Comparison of ENCODE assay signal across 20 cellular contexts in the genomic region with DNA sequence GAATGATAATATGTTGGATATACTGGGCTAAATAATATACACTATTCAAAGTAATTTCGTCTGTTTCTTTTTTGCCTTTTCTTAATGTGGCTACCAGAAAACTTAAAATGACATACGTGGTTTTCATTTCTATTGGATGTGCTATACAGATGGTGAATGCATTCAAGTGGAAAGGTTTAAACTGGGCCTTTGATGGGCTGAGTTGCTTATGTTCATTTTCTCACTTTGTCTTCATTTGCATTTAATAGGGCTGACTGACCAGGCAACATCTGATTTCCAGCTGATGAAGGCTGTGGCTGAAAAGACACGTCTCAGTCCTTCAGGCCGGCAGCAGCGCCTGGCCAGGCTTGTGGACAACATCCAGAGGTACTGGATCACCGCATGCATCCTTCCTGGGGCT. TPM values are rescaled to one million over a fixed set of nuclear protein-coding genes. Genes with fewer than 3 reads are reported as not detected.
DNase-seq lines count a peak whose midpoint lies in the region; ATAC-seq, FAIRE-seq and TF ChIP-seq lines count a peak whose summit lies in the region.
"Had no signal": no experiment of that assay in that cellular context is flagged by ENCODE, and none has a peak within 500 bp of the region (broad histone marks: within the 10 kb centered on the region; RNA-seq: fewer than 3 reads in every experiment).

No MANE protein-coding gene starts in this region.

- TF ChIP-seq CTCF in GM10248 (IDR thresholded peaks at IDR 0.05; ENCODE audit: control extremely low read depth, extremely low read depth, low read depth, missing control alignments), result no peak

- no peak overlapping the region for H3K4me3 Mint-ChIP-seq in stimulated activated naive B cell treated with anti-CD40 and anti-IgM and Interleukin-4, amounts not matched to agents 10 μg/mL and 1 μg/mL and 100 μg/mL, for 72 hours
- H3K4me3 Mint-ChIP-seq: activated CD4-positive, alpha-beta T cell treated with anti-CD3 and anti-CD28 coated beads, Interleukin-2, amount 10 ng/mL, durations not matched to agents 24 days and 14 days; CD4-positive, alpha-beta memory T cell; HFFc6 had no signal

- no peaks in the 10 kb centered on the region for H3K27me3 Mint-ChIP-seq in stimulated activated naive B cell treated with anti-CD40 and anti-IgM and Interleukin-4, amounts not matched to agents 10 μg/mL and 1 μg/mL and 100 μg/mL, for 72 hours
- H3K27me3 Mint-ChIP-seq: CD4-positive, alpha-beta memory T cell had no signal

- FAIRE-seq in HTR-8/SVneo (lab: Jason Lieb, UNC), result no peak
- FAIRE-seq: colon, frontal cortex, G401.6 had no signal

- CTCF ChIA-PET in GM10248 (lab: Yijun Ruan, JAX), result interaction anchor here (1.0 to 2.7 kb wide), 6 partner anchors 18 to 90 kb away, joined by 3 to 12 read pairs (median 4); no protein-coding TSS in a partner anchor

- DNase-seq in GM10248 (ENCODE audit: extremely low spot score) (peak; percentile 33), HTR-8/SVneo (ENCODE audit: insufficient read length, low spot score) (no peak), NCI-H748 treated with DMSO at 0.1 percent for 48 hours (lab: John Stamatoyannopoulos, UW) (no peak), G401 (ENCODE audit: low spot score) (no peak)
- no peak for DNase-seq in stimulated activated naive B cell treated with anti-CD40 and anti-IgM and Interleukin-4, amounts not matched to agents 10 μg/mL and 1 μg/mL and 100 μg/mL, for 72 hours
- DNase-seq: activated naive CD4-positive, alpha-beta T cell treated with anti-CD3 and anti-CD28 coated beads, Interleukin-2, amount 50 U/mL, for 16 hours; CD4-positive, alpha-beta memory T cell; HFFc6; NCI-H82; right cardiac atrium; stomach; uterus had no signal

- in situ Hi-C loops in G401 (cut with HindIII; ENCODE audit: low sequenced_read_pairs), result no loop called here

- ATAC-seq in GM19438 (IDR thresholded peaks at IDR 0.05; ENCODE audit: low read depth, unreplicated experiment), result peak; percentile 63
- ATAC-seq in HG02884 (IDR thresholded peaks at IDR 0.05; ENCODE audit: unreplicated experiment), result peak; percentile 44
- peak; percentile 37 for ATAC-seq in HG03565 (IDR thresholded peaks at IDR 0.05; ENCODE audit: unreplicated experiment)
- no peak for ATAC-seq in stimulated activated naive B cell treated with anti-CD40 and anti-IgM and Interleukin-4, amounts not matched to agents 10 μg/mL and 1 μg/mL and 100 μg/mL, for 72 hours (replicated peaks)
- ATAC-seq: left lobe of liver, right cardiac atrium had no signal

- POLR2A ChIA-PET in GM10248 (lab: Yijun Ruan, JAX), result no interaction called here

- H3K9me3 Mint-ChIP-seq in stimulated activated naive B cell treated with anti-CD40 and anti-IgM and Interleukin-4, amounts not matched to agents 10 μg/mL and 1 μg/mL and 100 μg/mL, for 72 hours, result peaks cover 0 to under 1% of the 10 kb centered on the region in 2 donors
- H3K9me3 Mint-ChIP-seq: activated CD4-positive, alpha-beta T cell treated with anti-CD3 and anti-CD28 coated beads, Interleukin-2, amount 10 ng/mL, durations not matched to agents 24 days and 14 days; HFFc6 had no signal

- H3K27ac Mint-ChIP-seq in stimulated activated naive B cell treated with anti-CD40 and anti-IgM and Interleukin-4, amounts not matched to agents 10 μg/mL and 1 μg/mL and 100 μg/mL, for 72 hours, result no peak overlapping the region
- H3K27ac Mint-ChIP-seq: activated CD4-positive, alpha-beta T cell treated with anti-CD3 and anti-CD28 coated beads, Interleukin-2, amount 10 ng/mL, durations not matched to agents 24 days and 14 days; CD4-positive, alpha-beta memory T cell; HFFc6 had no signal

- H3K36me3 Mint-ChIP-seq in stimulated activated naive B cell treated with anti-CD40 and anti-IgM and Interleukin-4, amounts not matched to agents 10 μg/mL and 1 μg/mL and 100 μg/mL, for 72 hours, result peaks cover 8 to 10% of the 10 kb centered on the region in 2 donors

- peaks cover 3 to 5% of the 10 kb centered on the region in 2 donors for H3K4me1 Mint-ChIP-seq in stimulated activated naive B cell treated with anti-CD40 and anti-IgM and Interleukin-4, amounts not matched to agents 10 μg/mL and 1 μg/mL and 100 μg/mL, for 72 hours
- H3K4me1 Mint-ChIP-seq: activated CD4-positive, alpha-beta T cell treated with anti-CD3 and anti-CD28 coated beads, Interleukin-2, amount 10 ng/mL, durations not matched to agents 24 days and 14 days; CD4-positive, alpha-beta memory T cell had no signal

RNA-seq across cellular contexts. Expression of gene PIWIL4, which starts 27.9 kb away (rescaled TPM):
- not detected in 2 replicates for total RNA-seq in G401 (2014; rRNA removed; shearing (Covaris generic))

RNA-seq across cellular contexts. Expression of gene FUT4, which starts 51.3 kb away (rescaled TPM):
- total RNA-seq in G401 (2014; rRNA removed; shearing (Covaris generic)), result not detected in 2 replicates

Comparison
In these comparisons a context has a peak if more than half of its experiments do, and no peak if none do; other contexts are left out.
1. ATAC-seq: peak in GM19438 (single experiment), HG02884 (single experiment) and HG03565 (single experiment); none in stimulated activated naive B cell treated with anti-CD40 and anti-IgM and Interleukin-4, amounts not matched to agents 10 μg/mL and 1 μg/mL and 100 μg/mL, for 72 hours (0 of 2).